Comparison of ENCODE assay signal across 10 cellular contexts in the genomic region with DNA sequence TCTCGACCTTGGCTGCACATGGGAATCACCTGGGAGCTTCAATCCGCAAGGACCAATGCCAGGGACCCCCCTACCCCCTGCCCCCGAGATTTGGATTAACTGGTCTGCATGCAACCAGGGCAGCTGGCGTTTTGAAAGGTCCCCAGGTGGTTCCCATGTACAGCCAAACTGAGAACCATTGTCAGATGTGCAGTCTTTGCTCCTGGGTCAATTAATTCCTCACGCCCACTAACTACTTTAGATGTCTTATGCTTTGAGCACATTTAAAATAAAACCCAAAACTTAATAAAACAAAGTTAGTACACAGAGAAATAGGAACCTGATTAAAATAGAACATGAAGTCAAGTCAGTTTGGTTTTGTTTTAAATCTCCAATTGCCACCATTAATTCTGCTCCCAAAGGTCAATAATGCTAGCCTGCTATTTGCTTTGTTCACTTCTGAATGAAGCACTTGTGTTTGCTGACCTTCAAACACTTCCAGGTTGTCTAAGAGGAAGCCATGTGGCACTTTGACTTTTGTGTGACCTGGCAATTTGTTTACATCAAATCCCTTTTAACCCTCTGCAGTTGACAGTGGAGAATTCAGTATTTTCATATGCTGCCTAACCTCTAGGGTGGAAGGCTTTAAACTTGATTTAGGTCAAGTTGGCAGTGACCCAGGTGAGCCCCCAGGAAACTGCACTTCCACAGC. TPM values are rescaled to one million over a fixed set of nuclear protein-coding genes. Genes with fewer than 3 reads are reported as not detected.
DNase-seq lines count a peak whose midpoint lies in the region; ATAC-seq and TF ChIP-seq lines count a peak whose summit lies in the region.
"Had no signal": no experiment of that assay in that cellular context is flagged by ENCODE, and none has a peak within 500 bp of the region (broad histone marks: within the 10 kb centered on the region; RNA-seq: fewer than 3 reads in every experiment).

No MANE protein-coding gene starts in this region.

- CTCF ChIA-PET in WTC11 (lab: Charles Lee): interaction anchor here (1.2 to 2.3 kb wide), 4 partner anchors 336 to 698 kb away, joined by 4 to 43 read pairs (median 6); no protein-coding TSS in a partner anchor

- H3K4me2 ChIP-seq in OCI-LY1 (ENCODE audit: low read length): peak overlapping the region; percentile 95

- ATAC-seq in stimulated activated memory B cell treated with anti-CD40 and anti-IgM and Interleukin-4, amounts not matched to agents 10 μg/mL and 1 μg/mL and 100 μg/mL, for 72 hours: no peak
- ATAC-seq in HG02981 (IDR thresholded peaks at IDR 0.05; ENCODE audit: unreplicated experiment): no peak
- ATAC-seq in HG03460 (IDR thresholded peaks at IDR 0.05; ENCODE audit: unreplicated experiment): no peak
- no peak for ATAC-seq in WTC11

- peak overlapping the region; percentile 42 for H3K4me3 ChIP-seq in OCI-LY1 (ENCODE audit: low read depth, low read length, poor library complexity, severe bottlenecking)
- no peak overlapping the region for H3K4me3 ChIP-seq in endodermal cell (ENCODE audit: low read length)

- H4K20me1 ChIP-seq in OCI-LY1 (ENCODE audit: insufficient read depth, low read length): no peaks in the 10 kb centered on the region

- H3F3A ChIP-seq in OCI-LY1 (ENCODE audit: insufficient read depth, low read length): 0 out of 2 replicates have a peak, but pooled peaks cover 5% of the 10 kb centered on the region

- no peaks in the 10 kb centered on the region for H3K36me3 Mint-ChIP-seq in T-helper 2 cell treated with Interferon-gamma antibody and Interleukin-4, amounts not matched to agents 5 μg/mL and 100 μg/mL, for 36 hours (ENCODE audit: low read depth)
- H3K36me3 Mint-ChIP-seq in endodermal cell (ENCODE audit: low read depth) (peaks cover 2% of the 10 kb centered on the region), WTC11 (no peaks in the 10 kb centered on the region)
- no peaks in the 10 kb centered on the region for H3K36me3 Mint-ChIP-seq in stimulated activated memory B cell treated with anti-CD40 and anti-IgM and Interleukin-4, amounts not matched to agents 10 μg/mL and 1 μg/mL and 100 μg/mL, for 72 hours

- H3K79me2 ChIP-seq in OCI-LY1 (ENCODE audit: insufficient read depth, low read length): no peaks in the 10 kb centered on the region

- H3K36me3 ChIP-seq in OCI-LY1 (ENCODE audit: insufficient read depth, low read length) (no peaks in the 10 kb centered on the region), endodermal cell (ENCODE audit: control insufficient read depth, insufficient read depth, low read length) (no peaks in the 10 kb centered on the region)

- DNase-seq in T-helper 2 cell treated with Interferon-gamma antibody and Interleukin-4, amounts not matched to agents 5 μg/mL and 100 μg/mL, for 36 hours (ENCODE audit: low spot score): no peak
- no peak for DNase-seq in T-helper 2 cell
- no peak for DNase-seq in endodermal cell
- DNase-seq in WTC11 (ENCODE audit: low spot score): no peak

- WGBS in endodermal cell (ENCODE audit: insufficient coverage in 1 of 2, insufficient read length in 1 of 2), 2 experiments: 60 to 79% methylated on average over 1 to 4 of the region's 5 CpGs

- TF ChIP-seq CTCF in OCI-LY1 (IDR thresholded peaks at IDR 0.05; ENCODE audit: low read length) (no peak), endodermal cell (conservative IDR thresholded peaks at IDR 0.05) (no peak), WTC11 (IDR thresholded peaks at IDR 0.05) (no peak)

- peak overlapping the region; percentile 20 for H3K27ac Mint-ChIP-seq in T-helper 2 cell treated with Interferon-gamma antibody and Interleukin-4, amounts not matched to agents 5 μg/mL and 100 μg/mL, for 36 hours
- H3K27ac Mint-ChIP-seq in endodermal cell: peak overlapping the region; percentile 95
- peak overlapping the region; percentile 97 for H3K27ac Mint-ChIP-seq in stimulated activated memory B cell treated with anti-CD40 and anti-IgM and Interleukin-4, amounts not matched to agents 10 μg/mL and 1 μg/mL and 100 μg/mL, for 72 hours
- no peak overlapping the region for H3K27ac Mint-ChIP-seq in WTC11

- no peak overlapping the region for H2AFZ ChIP-seq in OCI-LY1 (ENCODE audit: low read length)

- H3K9me2 ChIP-seq in OCI-LY1 (ENCODE audit: low read depth, low read length): no peaks in the 10 kb centered on the region

- H3K27ac ChIP-seq in OCI-LY1 (ENCODE audit: low read depth, low read length, poor library complexity, severe bottlenecking): peak overlapping the region; percentile 100
- H3K27ac ChIP-seq in endodermal cell (ENCODE audit: low read depth, low read length): no peak overlapping the region

- H3K27me3 Mint-ChIP-seq in T-helper 2 cell treated with Interferon-gamma antibody and Interleukin-4, amounts not matched to agents 5 μg/mL and 100 μg/mL, for 36 hours (ENCODE audit: low read depth): no peaks in the 10 kb centered on the region
- H3K27me3 Mint-ChIP-seq in endodermal cell (ENCODE audit: insufficient read depth): no peaks in the 10 kb centered on the region
- no peaks in the 10 kb centered on the region for H3K27me3 Mint-ChIP-seq in stimulated activated memory B cell treated with anti-CD40 and anti-IgM and Interleukin-4, amounts not matched to agents 10 μg/mL and 1 μg/mL and 100 μg/mL, for 72 hours
- no peaks in the 10 kb centered on the region for H3K27me3 Mint-ChIP-seq in WTC11 (ENCODE audit: low read depth)

- H3K4me1 Mint-ChIP-seq in T-helper 2 cell treated with Interferon-gamma antibody and Interleukin-4, amounts not matched to agents 5 μg/mL and 100 μg/mL, for 36 hours (ENCODE audit: low read depth): peaks cover 52% of the 10 kb centered on the region
- H3K4me1 Mint-ChIP-seq in endodermal cell: peaks cover 35% of the 10 kb centered on the region
- peaks cover 57% of the 10 kb centered on the region for H3K4me1 Mint-ChIP-seq in stimulated activated memory B cell treated with anti-CD40 and anti-IgM and Interleukin-4, amounts not matched to agents 10 μg/mL and 1 μg/mL and 100 μg/mL, for 72 hours
- H3K4me1 Mint-ChIP-seq in WTC11: peaks cover 31% of the 10 kb centered on the region

- H3K9ac ChIP-seq in OCI-LY1 (ENCODE audit: low read length) (peak overlapping the region; percentile 84), endodermal cell (ENCODE audit: extremely low read depth, low read length, poor library complexity, severe bottlenecking) (peak overlapping the region; percentile 12)

- no peaks in the 10 kb centered on the region for H3K9me3 Mint-ChIP-seq in T-helper 2 cell treated with Interferon-gamma antibody and Interleukin-4, amounts not matched to agents 5 μg/mL and 100 μg/mL, for 36 hours
- H3K9me3 Mint-ChIP-seq in endodermal cell: peaks cover 72% of the 10 kb centered on the region
- H3K9me3 Mint-ChIP-seq in stimulated activated memory B cell treated with anti-CD40 and anti-IgM and Interleukin-4, amounts not matched to agents 10 μg/mL and 1 μg/mL and 100 μg/mL, for 72 hours: no peaks in the 10 kb centered on the region
- H3K9me3 Mint-ChIP-seq in WTC11: no peaks in the 10 kb centered on the region

- no peaks in the 10 kb centered on the region for H3K27me3 ChIP-seq in OCI-LY1 (ENCODE audit: insufficient read depth, low read length)
- H3K27me3 ChIP-seq in endodermal cell (ENCODE audit: control insufficient read depth, insufficient read depth, low read length, poor library complexity, severe bottlenecking): no peaks in the 10 kb centered on the region

- H3K9me3 ChIP-seq in OCI-LY1 (ENCODE audit: low read length) (no peaks in the 10 kb centered on the region), endodermal cell (ENCODE audit: control insufficient read depth, low read length) (no peaks in the 10 kb centered on the region)

- peak overlapping the region; percentile 73 for H3K4me3 Mint-ChIP-seq in T-helper 2 cell treated with Interferon-gamma antibody and Interleukin-4, amounts not matched to agents 5 μg/mL and 100 μg/mL, for 36 hours
- H3K4me3 Mint-ChIP-seq in endodermal cell: no peak overlapping the region
- no peak overlapping the region for H3K4me3 Mint-ChIP-seq in stimulated activated memory B cell treated with anti-CD40 and anti-IgM and Interleukin-4, amounts not matched to agents 10 μg/mL and 1 μg/mL and 100 μg/mL, for 72 hours
- no peak overlapping the region for H3K4me3 Mint-ChIP-seq in WTC11

- H3K4me1 ChIP-seq in OCI-LY1 (ENCODE audit: insufficient read depth, low read length, severe bottlenecking) (peaks cover 64% of the 10 kb centered on the region), endodermal cell (ENCODE audit: control insufficient read depth, insufficient read depth, low read length) (no peaks in the 10 kb centered on the region)

- POLR2A ChIA-PET in WTC11 (lab: Charles Lee): no interaction called here

TF ChIP-seq in WTC11, 78 proteins besides CTCF, POLR2A, EP300 and RAD21 (continues in another document):
- TF ChIP-seq ZNF219 (CRISPR knock-in tag; IDR thresholded peaks at IDR 0.05; ENCODE audit: borderline replicate concordance) (no peak), TP53 (CRISPR knock-in tag; IDR thresholded peaks at IDR 0.05) (no peak), ZNF138 (CRISPR knock-in tag; conservative IDR thresholded peaks at IDR 0.05) (no peak), ZNF416 (CRISPR knock-in tag; IDR thresholded peaks at IDR 0.05) (no peak)
- TF ChIP-seq, protein P1, sequence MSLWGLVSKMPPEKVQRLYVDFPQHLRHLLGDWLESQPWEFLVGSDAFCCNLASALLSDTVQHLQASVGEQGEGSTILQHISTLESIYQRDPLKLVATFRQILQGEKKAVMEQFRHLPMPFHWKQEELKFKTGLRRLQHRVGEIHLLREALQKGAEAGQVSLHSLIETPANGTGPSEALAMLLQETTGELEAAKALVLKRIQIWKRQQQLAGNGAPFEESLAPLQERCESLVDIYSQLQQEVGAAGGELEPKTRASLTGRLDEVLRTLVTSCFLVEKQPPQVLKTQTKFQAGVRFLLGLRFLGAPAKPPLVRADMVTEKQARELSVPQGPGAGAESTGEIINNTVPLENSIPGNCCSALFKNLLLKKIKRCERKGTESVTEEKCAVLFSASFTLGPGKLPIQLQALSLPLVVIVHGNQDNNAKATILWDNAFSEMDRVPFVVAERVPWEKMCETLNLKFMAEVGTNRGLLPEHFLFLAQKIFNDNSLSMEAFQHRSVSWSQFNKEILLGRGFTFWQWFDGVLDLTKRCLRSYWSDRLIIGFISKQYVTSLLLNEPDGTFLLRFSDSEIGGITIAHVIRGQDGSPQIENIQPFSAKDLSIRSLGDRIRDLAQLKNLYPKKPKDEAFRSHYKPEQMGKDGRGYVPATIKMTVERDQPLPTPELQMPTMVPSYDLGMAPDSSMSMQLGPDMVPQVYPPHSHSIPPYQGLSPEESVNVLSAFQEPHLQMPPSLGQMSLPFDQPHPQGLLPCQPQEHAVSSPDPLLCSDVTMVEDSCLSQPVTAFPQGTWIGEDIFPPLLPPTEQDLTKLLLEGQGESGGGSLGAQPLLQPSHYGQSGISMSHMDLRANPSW (CRISPR knock-in tag; conservative IDR thresholded peaks at IDR 0.05; ENCODE audit: low read depth): no peak

RNA-seq across cellular contexts. Expression of gene TMSB4X, which starts 27.2 kb away (rescaled TPM):
- total RNA-seq in endodermal cell: 1,000 to 10,000 TPM; 1,539 to 2,456 TPM
- 2,887 TPM for polyA plus RNA-seq in endodermal cell (2013, experiment 1 of 2)
- 3,134 TPM for polyA plus RNA-seq in endodermal cell (2013, experiment 2 of 2)
- 2,375 to 2,595 TPM (median 2,468 TPM) in 3 replicates for total RNA-seq in WTC11 (2021)

RNA-seq across cellular contexts. Expression of gene TLR8, which starts 41.3 kb away (rescaled TPM):
- total RNA-seq in endodermal cell: not detected
- not detected for polyA plus RNA-seq in endodermal cell (2013, experiment 1 of 2)
- not detected for polyA plus RNA-seq in endodermal cell (2013, experiment 2 of 2)
- total RNA-seq in WTC11 (2021): not detected in 3 replicates
- total RNA-seq: renal cortical epithelial cell had no signal
- polyA plus RNA-seq: BJ had no signal
